ENCODE assay signal across 7 cellular contexts in the genomic region with DNA sequence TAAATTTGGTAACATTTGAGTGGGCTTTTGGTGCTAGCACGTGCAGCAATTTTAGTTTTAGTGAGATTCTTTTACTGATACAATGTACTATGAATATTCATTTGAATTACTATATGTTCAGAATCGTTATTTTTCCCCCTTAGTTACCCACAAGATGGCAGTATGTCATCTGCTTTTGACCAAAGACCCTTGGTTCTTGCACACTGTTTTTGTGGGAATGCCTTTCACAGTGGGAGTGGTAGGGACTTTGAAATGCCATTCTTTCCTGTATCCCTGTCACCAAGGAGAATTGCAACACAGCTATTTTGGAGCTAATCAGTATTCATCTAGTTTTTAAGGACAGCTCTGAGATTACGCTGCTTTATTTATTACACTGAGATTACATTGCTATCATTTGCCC. TPM values are rescaled to one million over a fixed set of nuclear protein-coding genes. Genes with fewer than 3 reads are reported as not detected.
A peak's percentile ranks its signal among the peaks of the same experiment; 100 is the strongest.
DNase-seq lines count a peak whose midpoint lies in the region; FAIRE-seq and TF ChIP-seq lines count a peak whose summit lies in the region.

No MANE protein-coding gene starts in this region.

- H2BK120ac ChIP-seq in mesenchymal stem cell (ENCODE audit: low read depth, low read length): no peak overlapping the region

- no peak overlapping the region for H3K9ac ChIP-seq in neural cell (ENCODE audit: low read length)
- H3K9ac ChIP-seq in mesenchymal stem cell (ENCODE audit: low read length): no peak overlapping the region

- no peak overlapping the region for H2BK12ac ChIP-seq in mesenchymal stem cell (ENCODE audit: low read length in 2 of 2)

- H2AFZ ChIP-seq in neural cell (ENCODE audit: low read depth, low read length): no peak overlapping the region
- H2AFZ ChIP-seq in mesenchymal stem cell (ENCODE audit: low read depth, low read length): no peak overlapping the region

- no peak overlapping the region for H3K4me3 ChIP-seq in astrocyte of the spinal cord (ENCODE audit: low read depth, low read length)
- H3K4me3 ChIP-seq in neural cell (ENCODE audit: low read length): no peak overlapping the region
- no peak overlapping the region for H3K4me3 ChIP-seq in mesenchymal stem cell (ENCODE audit: insufficient read depth in 1 of 2, low read depth in 1 of 2, low read length in 2 of 2)

- H3K27ac ChIP-seq in neural cell (ENCODE audit: low read length): no peak overlapping the region
- H3K27ac ChIP-seq in mesenchymal stem cell (ENCODE audit: low read length, poor library complexity, severe bottlenecking): no peak overlapping the region

- in situ Hi-C loops in astrocyte of the spinal cord (cut with HindIII; ENCODE audit: low sequenced_read_pairs): no loop called here

- H3K4me2 ChIP-seq in neural cell (ENCODE audit: low read length) (peak overlapping the region; percentile 18), mesenchymal stem cell (ENCODE audit: low read length, poor library complexity, severe bottlenecking) (no peak overlapping the region)

- no peaks in the 10 kb centered on the region for H3K9me3 ChIP-seq in neural cell (ENCODE audit: low read length)
- no peaks in the 10 kb centered on the region for H3K9me3 ChIP-seq in mesenchymal stem cell (ENCODE audit: control insufficient read depth, low read length)

- no peaks in the 10 kb centered on the region for H3F3A ChIP-seq in neural cell (ENCODE audit: insufficient read depth, low read length, poor library complexity, severe bottlenecking)

- TF ChIP-seq CTCF in astrocyte of the spinal cord (IDR thresholded peaks at IDR 0.05; ENCODE audit: low read depth, low read length): peak; percentile 44
- TF ChIP-seq CTCF in neural cell (IDR thresholded peaks at IDR 0.05; ENCODE audit: poor library complexity, severe bottlenecking): peak; percentile 90

- peaks cover 5% of the 10 kb centered on the region for H3K36me3 ChIP-seq in neural cell (ENCODE audit: insufficient read depth, low read length)
- H3K36me3 ChIP-seq in mesenchymal stem cell (ENCODE audit: control insufficient read depth in 1 of 2, insufficient read depth in 2 of 2, low read depth in 1 of 2, low read length in 2 of 2): peaks cover 14 to 78% of the 10 kb centered on the region in 2 experiments

- 93% methylated on average over 3 of the region's 3 CpGs for WGBS in mesenchymal stem cell

- no peak overlapping the region for H2BK5ac ChIP-seq in mesenchymal stem cell (ENCODE audit: low read depth, low read length, poor library complexity, severe bottlenecking)

- no peaks in the 10 kb centered on the region for H3K4me1 ChIP-seq in mesenchymal stem cell (ENCODE audit: control insufficient read depth, insufficient read depth, low read depth, low read length)

- no peak overlapping the region for H3K14ac ChIP-seq in mesenchymal stem cell (ENCODE audit: low read length in 2 of 2)

- no peak overlapping the region for H3K23ac ChIP-seq in mesenchymal stem cell (ENCODE audit: low read length in 2 of 2)

- peak; percentile 23 for FAIRE-seq in G401.6 (lab: Jason Lieb, UNC)

- H4K20me1 ChIP-seq in neural cell (ENCODE audit: insufficient read depth): no peaks in the 10 kb centered on the region

- DNase-seq in M059J (ENCODE audit: low read depth) (peak; percentile 17), astrocyte of the spinal cord (ENCODE audit: low read depth, low spot score) (peak; percentile 33), mesenchymal stem cell (no peak), NCI-H2196 (lab: John Stamatoyannopoulos, UW; ENCODE audit: unreplicated experiment) (no peak)
- no peak for DNase-seq in NK-92 treated with Interleukin-12 subunit alpha and Interleukin-12 subunit beta, amount 100 ng/mL, for 24 hours (lab: John Stamatoyannopoulos, UW)

- no peak overlapping the region for H2BK15ac ChIP-seq in mesenchymal stem cell (ENCODE audit: low read depth, poor library complexity, severe bottlenecking)

- no peak overlapping the region for H4K91ac ChIP-seq in mesenchymal stem cell (ENCODE audit: low read length)

- H3K79me1 ChIP-seq in mesenchymal stem cell (replicated peaks; ENCODE audit: low read length, poor library complexity, severe bottlenecking): peaks cover 12% of the 10 kb centered on the region

- no peak overlapping the region for H4K8ac ChIP-seq in mesenchymal stem cell (ENCODE audit: low read length)

- no peaks in the 10 kb centered on the region for H3K27me3 ChIP-seq in neural cell (ENCODE audit: insufficient read depth, low read depth, low read length)
- H3K27me3 ChIP-seq in mesenchymal stem cell (ENCODE audit: control insufficient read depth in 1 of 2, insufficient read depth in 1 of 2, low read length in 2 of 2): no peaks in the 10 kb centered on the region

- no peak overlapping the region for H2AK5ac ChIP-seq in mesenchymal stem cell (ENCODE audit: low read length, severe bottlenecking)

- no peak overlapping the region for H3K4ac ChIP-seq in mesenchymal stem cell (ENCODE audit: low read depth in 1 of 2, low read length in 2 of 2)

- no peaks in the 10 kb centered on the region for H3K9me2 ChIP-seq in neural cell (ENCODE audit: insufficient read depth, low read length)

- no peak for TF ChIP-seq EP300 in neural cell (conservative IDR thresholded peaks at IDR 0.05; ENCODE audit: poor library complexity, severe bottlenecking)

- H3K18ac ChIP-seq in mesenchymal stem cell (ENCODE audit: low read depth in 1 of 2, low read length in 2 of 2): no peak overlapping the region

- no peaks in the 10 kb centered on the region for H3K79me2 ChIP-seq in neural cell (replicated peaks; ENCODE audit: insufficient read depth, low read length)

- peak; percentile 95 for TF ChIP-seq RAD21 in neural cell (conservative IDR thresholded peaks at IDR 0.05)

TF ChIP-seq in neural cell, 6 proteins besides CTCF, POLR2A, EP300 and RAD21:
- TF ChIP-seq SMC3 (conservative IDR thresholded peaks at IDR 0.05; ENCODE audit: poor library complexity) (peak; percentile 91), EZH2 (IDR thresholded peaks at IDR 0.05; ENCODE audit: borderline replicate concordance, insufficient read depth, low read length, poor library complexity, severe bottlenecking) (no peak)

RNA-seq across cellular contexts. Expression of a gene that starts 40.6 kb away (rescaled TPM):
- total RNA-seq in M059J (2014; rRNA removed; shearing (Covaris generic)): 27.8 and 32.2 TPM in 2 replicates
- polyA plus RNA-seq in neural cell: 13.8 and 16.4 TPM in 2 replicates
- 20.0 and 46.1 TPM in 2 replicates for polyA minus RNA-seq in neural cell
- polyA plus RNA-seq in mesenchymal stem cell (2013, experiment 1 of 2): 72.1 TPM
- polyA plus RNA-seq in mesenchymal stem cell (2013, experiment 2 of 2): 64.5 TPM

Comparison
In these comparisons a context has a peak if more than half of its experiments do, and no peak if none do; other contexts are left out.
1. DNase-seq: peak in M059J (single experiment) and astrocyte of the spinal cord (single experiment); none in mesenchymal stem cell (single experiment), NCI-H2196 (single experiment) and NK-92 treated with Interleukin-12 subunit alpha and Interleukin-12 subunit beta, amount 100 ng/mL, for 24 hours (single experiment).